ENCODE assay signal across 8 cellular contexts in genomic region chr3:138389841-138390581, GRCh38. TPM values are rescaled to one million over a fixed set of nuclear protein-coding genes. Genes with fewer than 3 reads are reported as not detected.
DNase-seq lines count a peak whose midpoint lies in the region; ATAC-seq and TF ChIP-seq lines count a peak whose summit lies in the region.

No MANE protein-coding gene starts in this region.

- TF ChIP-seq CTCF in foreskin keratinocyte (conservative IDR thresholded peaks at IDR 0.05) = no peak

- peaks cover 5 to 18% of the 10 kb centered on the region in 2 donors for H3K27me3 Mint-ChIP-seq in natural killer cell treated with Interleukin-12 subunit alpha and Interleukin-12 subunit beta and Interleukin-15 and Interleukin-18, amount 100 ng/mL, for 72 hours

- H3K27ac Mint-ChIP-seq in natural killer cell treated with Interleukin-12 subunit alpha and Interleukin-12 subunit beta and Interleukin-15 and Interleukin-18, amount 100 ng/mL, for 72 hours = no peak overlapping the region

- peak; percentile 96 for DNase-seq in EH (ENCODE audit: low read depth)
- DNase-seq in SW 1271 (lab: John Stamatoyannopoulos, UW) = peak; percentile 62 to 78
- DNase-seq in foreskin keratinocyte = peak; percentile 94 to 97
- DNase-seq in NCI-H146 (lab: John Stamatoyannopoulos, UW) = no peak
- no peak for DNase-seq in NCI-H128 (lab: John Stamatoyannopoulos, UW; ENCODE audit: unreplicated experiment)
- no peak for DNase-seq in natural killer cell treated with Interleukin-12 subunit alpha and Interleukin-12 subunit beta and Interleukin-15 and Interleukin-18, amount 100 ng/mL, for 72 hours (ENCODE audit: low spot score)

- H3K9ac ChIP-seq in rectal smooth muscle tissue (ENCODE audit: low read length) = peak overlapping the region; percentile 16

- H3K9me3 Mint-ChIP-seq in natural killer cell treated with Interleukin-12 subunit alpha and Interleukin-12 subunit beta and Interleukin-15 and Interleukin-18, amount 100 ng/mL, for 72 hours = no peaks in the 10 kb centered on the region

- peak overlapping the region; percentile 84 for H3K27ac ChIP-seq in foreskin keratinocyte
- no peak overlapping the region for H3K27ac ChIP-seq in rectal smooth muscle tissue (ENCODE audit: low read depth, low read length)

- no peak overlapping the region for H3K4me3 ChIP-seq in rectal smooth muscle tissue (ENCODE audit: low read length)

- ATAC-seq in foreskin keratinocyte (peak; percentile 99), HG03095 (IDR thresholded peaks at IDR 0.05; ENCODE audit: unreplicated experiment) (no peak)
- ATAC-seq in natural killer cell treated with Interleukin-12 subunit alpha and Interleukin-12 subunit beta and Interleukin-15 and Interleukin-18, amount 100 ng/mL, for 72 hours = no peak

- peaks cover 2% of the 10 kb centered on the region for H3K36me3 ChIP-seq in rectal smooth muscle tissue (ENCODE audit: control insufficient read depth, insufficient read depth, low read length)

- H3K4me1 ChIP-seq in foreskin keratinocyte (peaks cover 4% of the 10 kb centered on the region), rectal smooth muscle tissue (ENCODE audit: control insufficient read depth, insufficient read depth, low read length) (peaks cover 8% of the 10 kb centered on the region)

- H3K27me3 ChIP-seq in foreskin keratinocyte (no peaks in the 10 kb centered on the region), rectal smooth muscle tissue (ENCODE audit: control insufficient read depth, insufficient read depth, low read length) (no peaks in the 10 kb centered on the region)

- H3K4me3 Mint-ChIP-seq in natural killer cell treated with Interleukin-12 subunit alpha and Interleukin-12 subunit beta and Interleukin-15 and Interleukin-18, amount 100 ng/mL, for 72 hours = no peak overlapping the region

- no peaks in the 10 kb centered on the region for H3K36me3 Mint-ChIP-seq in natural killer cell treated with Interleukin-12 subunit alpha and Interleukin-12 subunit beta and Interleukin-15 and Interleukin-18, amount 100 ng/mL, for 72 hours

- no peaks in the 10 kb centered on the region for H3K4me1 Mint-ChIP-seq in natural killer cell treated with Interleukin-12 subunit alpha and Interleukin-12 subunit beta and Interleukin-15 and Interleukin-18, amount 100 ng/mL, for 72 hours (ENCODE audit: low read depth in 2 of 2)

RNA-seq across cellular contexts. Expression of gene MRAS, which starts 41.6 kb away (rescaled TPM):
- total RNA-seq in foreskin keratinocyte = 2.9 and 6.3 TPM in 2 replicates
- 1.4 and 2.4 TPM in 2 replicates for polyA plus RNA-seq in foreskin keratinocyte
- total RNA-seq in natural killer cell treated with Interleukin-12 subunit alpha and Interleukin-12 subunit beta and Interleukin-15 and Interleukin-18, amount 100 ng/mL, for 72 hours = 10 to 100 TPM in 1 of 2 donors, 1 to 10 TPM in 1; 2.8 to 12.3 TPM

RNA-seq across cellular contexts. Expression of gene ESYT3, which starts 44.4 kb away (rescaled TPM):
- 0.78 and 0.92 TPM in 2 replicates for total RNA-seq in foreskin keratinocyte
- 0.29 and 0.39 TPM in 2 replicates for polyA plus RNA-seq in foreskin keratinocyte
- total RNA-seq in natural killer cell treated with Interleukin-12 subunit alpha and Interleukin-12 subunit beta and Interleukin-15 and Interleukin-18, amount 100 ng/mL, for 72 hours = not detected

Comparison
In these comparisons a context has a peak if more than half of its experiments do, and no peak if none do; other contexts are left out.
1. DNase-seq: peak in EH (single experiment), SW 1271 (2 of 2) and foreskin keratinocyte (2 of 2); none in NCI-H146 (single experiment), NCI-H128 (single experiment) and natural killer cell treated with Interleukin-12 subunit alpha and Interleukin-12 subunit beta and Interleukin-15 and Interleukin-18, amount 100 ng/mL, for 72 hours (single experiment).